ENCODE assay signal across 1 cellular context in the genomic region with DNA sequence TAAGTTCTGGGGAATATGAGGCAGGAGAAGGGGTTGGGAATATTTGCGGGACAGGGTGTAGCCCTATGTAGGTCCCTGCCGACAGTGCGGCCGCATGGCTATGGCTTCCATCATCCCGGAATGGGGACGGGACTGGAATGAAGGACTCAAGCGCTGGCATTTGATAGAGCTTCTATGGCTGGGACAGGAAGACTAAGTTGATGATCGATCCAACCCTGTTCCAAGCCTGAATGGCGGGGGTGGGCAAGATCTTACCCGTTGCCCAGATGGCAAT.
TF ChIP-seq lines count a peak whose summit lies in the region.

No MANE protein-coding gene starts in this region.

TF ChIP-seq in GM12878, 131 proteins besides CTCF, POLR2A, EP300 and RAD21 (continued from another document):
- no peak for TF ChIP-seq IKZF2 (IDR thresholded peaks at IDR 0.05)
- no peak for TF ChIP-seq ZBED1 (IDR thresholded peaks at IDR 0.05; ENCODE audit: borderline replicate concordance)
- TF ChIP-seq TCF7 (IDR thresholded peaks at IDR 0.05; ENCODE audit: borderline replicate concordance): no peak
